Comparison of ENCODE assay signal across 1 cellular context in genomic region chr1:198156745-198157240, GRCh38.
A peak's percentile ranks its signal among the peaks of the same experiment; 100 is the strongest.
TF ChIP-seq lines count a peak whose summit lies in the region.

Gene NEK7, plus strand, starts transcription at chr1:198156998. Its CDS starts 75,583 bp downstream, at chr1:198232581.

TF ChIP-seq in HEK293, 187 proteins besides CTCF, POLR2A, EP300 and RAD21 (continued from another document and continues in another):
- peak; percentile 68 for TF ChIP-seq ZBTB11 (tag by site-specific recombination; conservative IDR thresholded peaks at IDR 0.05; ENCODE audit: low read depth)
- no peak for TF ChIP-seq ZNF169 (tag by site-specific recombination; IDR thresholded peaks at IDR 0.05)
- no peak for TF ChIP-seq ZBTB48 (tag by site-specific recombination; IDR thresholded peaks at IDR 0.05)
- TF ChIP-seq ZNF280D (tag by site-specific recombination; IDR thresholded peaks at IDR 0.05) = no peak
- TF ChIP-seq HOXC10 (CRISPR knock-in tag; IDR thresholded peaks at IDR 0.05) = no peak
- TF ChIP-seq ZBTB6 (tag by site-specific recombination; IDR thresholded peaks at IDR 0.05) = peak; percentile 82
- TF ChIP-seq OVOL3 (tag by site-specific recombination; IDR thresholded peaks at IDR 0.05) = no peak
- TF ChIP-seq ZNF157 (tag by site-specific recombination; IDR thresholded peaks at IDR 0.05) = no peak
- peak; percentile 70 for TF ChIP-seq ZBTB26 (tag by site-specific recombination; optimal IDR thresholded peaks at IDR 0.05)
- TF ChIP-seq ZNF776 (tag by site-specific recombination; IDR thresholded peaks at IDR 0.05; ENCODE audit: borderline replicate concordance) = no peak
- peak; percentile 62 for TF ChIP-seq PATZ1 (tag by site-specific recombination; IDR thresholded peaks at IDR 0.05)
- peak; percentile 99 for TF ChIP-seq ZNF112 (tag by site-specific recombination; IDR thresholded peaks at IDR 0.05)
- peak; percentile 78; the same call in 1 of the 2 replicates for TF ChIP-seq ZNF76 (tag by site-specific recombination; IDR thresholded peaks at IDR 0.05; ENCODE audit: borderline replicate concordance, low read depth)
- TF ChIP-seq ZIC2 (tag by site-specific recombination; IDR thresholded peaks at IDR 0.05) = peak; percentile 93
- TF ChIP-seq PBX3 (CRISPR knock-in tag; IDR thresholded peaks at IDR 0.05) = peak; percentile 44; the same call in 1 of the 2 replicates
- no peak for TF ChIP-seq ZBTB21 (tag by site-specific recombination; IDR thresholded peaks at IDR 0.05)
- no peak for TF ChIP-seq GLI2 (tag by site-specific recombination; IDR thresholded peaks at IDR 0.05; ENCODE audit: borderline replicate concordance, low read depth)
- TF ChIP-seq ZXDB (tag by site-specific recombination; IDR thresholded peaks at IDR 0.05) = 0 out of 2 replicates have a peak, but pooled peaks have one; percentile 13
- TF ChIP-seq IKZF3 (tag by site-specific recombination; IDR thresholded peaks at IDR 0.05) = peak; percentile 100
- no peak for TF ChIP-seq ZNF513 (tag by site-specific recombination; IDR thresholded peaks at IDR 0.05)
- peak; percentile 86 for TF ChIP-seq KLF8 (tag by site-specific recombination; IDR thresholded peaks at IDR 0.05)
- TF ChIP-seq ZEB2 (tag by site-specific recombination; IDR thresholded peaks at IDR 0.05) = no peak; the same call in 1 of the 2 replicates
- TF ChIP-seq ZNF292 (tag by site-specific recombination; IDR thresholded peaks at IDR 0.05; ENCODE audit: borderline replicate concordance, low read depth) = no peak
- TF ChIP-seq ZNF501 (tag by site-specific recombination; IDR thresholded peaks at IDR 0.05) = peak; percentile 61; the same call in 1 of the 2 replicates
- TF ChIP-seq ZNF423 (tag by site-specific recombination; IDR thresholded peaks at IDR 0.05) = 0 out of 2 replicates have a peak, but pooled peaks have one; percentile 27
- TF ChIP-seq ZBTB1 (tag by site-specific recombination; IDR thresholded peaks at IDR 0.05) = no peak
- no peak for TF ChIP-seq ZFHX2 (tag by site-specific recombination; conservative IDR thresholded peaks at IDR 0.05)
- no peak for TF ChIP-seq HOXD13 (CRISPR knock-in tag; IDR thresholded peaks at IDR 0.05; ENCODE audit: borderline replicate concordance)
- peak; percentile 74; the same call in 1 of the 2 replicates for TF ChIP-seq TRIM28 (IDR thresholded peaks at IDR 0.05; ENCODE audit: borderline replicate concordance, low read length)
- peak; percentile 72 for TF ChIP-seq SP2 (tag by site-specific recombination; IDR thresholded peaks at IDR 0.05)
- TF ChIP-seq KLF16 (tag by site-specific recombination; IDR thresholded peaks at IDR 0.05) = no peak
- peak; percentile 85 for TF ChIP-seq KLF9 (tag by site-specific recombination; IDR thresholded peaks at IDR 0.05; ENCODE audit: low read depth)
- peak; percentile 84 for TF ChIP-seq ZFP69B (tag by site-specific recombination; IDR thresholded peaks at IDR 0.05)
- no peak for TF ChIP-seq SETDB1 (IDR thresholded peaks at IDR 0.05; ENCODE audit: insufficient read length, low read length)
- no peak for TF ChIP-seq ZNF843 (tag by site-specific recombination; IDR thresholded peaks at IDR 0.05)
- no peak for TF ChIP-seq ZNF549 (tag by site-specific recombination; IDR thresholded peaks at IDR 0.05)
- TF ChIP-seq ZNF426 (tag by site-specific recombination; IDR thresholded peaks at IDR 0.05) = no peak
- no peak for TF ChIP-seq ZNF138 (tag by site-specific recombination; IDR thresholded peaks at IDR 0.05; ENCODE audit: borderline replicate concordance)
- no peak for TF ChIP-seq ZNF24 (tag by site-specific recombination; IDR thresholded peaks at IDR 0.05)
- peak; percentile 99 for TF ChIP-seq ZNF37A (tag by site-specific recombination; IDR thresholded peaks at IDR 0.05)
- TF ChIP-seq ZBTB20 (tag by site-specific recombination; IDR thresholded peaks at IDR 0.05) = peak; percentile 44
- peak; percentile 58; the same call in 1 of the 2 replicates for TF ChIP-seq ZNF660 (tag by site-specific recombination; IDR thresholded peaks at IDR 0.05)
- TF ChIP-seq ZNF335 (tag by site-specific recombination; conservative IDR thresholded peaks at IDR 0.05) = 0 out of 2 replicates have a peak, but pooled peaks have one; percentile 25
- TF ChIP-seq GFI1B (tag by site-specific recombination; IDR thresholded peaks at IDR 0.05) = no peak
- no peak for TF ChIP-seq YY2 (tag by site-specific recombination; IDR thresholded peaks at IDR 0.05)
- TF ChIP-seq ZNF366 (tag by site-specific recombination; conservative IDR thresholded peaks at IDR 0.05) = no peak
- TF ChIP-seq ZNF626 (tag by site-specific recombination; IDR thresholded peaks at IDR 0.05) = no peak
- peak; percentile 15; the same call in 1 of the 2 replicates for TF ChIP-seq OSR2 (tag by site-specific recombination; IDR thresholded peaks at IDR 0.05)
- TF ChIP-seq REST (tag by site-specific recombination; IDR thresholded peaks at IDR 0.05) = no peak
- TF ChIP-seq ZNF121 (tag by site-specific recombination; IDR thresholded peaks at IDR 0.05) = no peak
- TF ChIP-seq ZNF610 (tag by site-specific recombination; IDR thresholded peaks at IDR 0.05; ENCODE audit: borderline replicate concordance) = peak; percentile 56; the same call in 1 of the 2 replicates
